Comparison of ENCODE assay signal across 1 cellular context in genomic region chr5:177390363-177391300, GRCh38.
TF ChIP-seq lines count a peak whose summit lies in the region.

No MANE protein-coding gene starts in this region.

TF ChIP-seq in K562, 482 proteins besides CTCF, POLR2A, EP300 and RAD21 (continues in another document):
- TF ChIP-seq E2F4 (CRISPR knock-in tag; IDR thresholded peaks at IDR 0.05; ENCODE audit: low read depth) (0 out of 2 replicates have a peak, but pooled peaks have one; percentile 35), STAT5B (CRISPR knock-in tag; IDR thresholded peaks at IDR 0.05) (no peak), ZNF24 (IDR thresholded peaks at IDR 0.05) (0 out of 2 replicates have a peak, but pooled peaks have one; percentile 9), FOXK2 (conservative IDR thresholded peaks at IDR 0.05 in 1 of 2, IDR thresholded peaks at IDR 0.05 in 1 of 2; ENCODE audit: low read depth in 2 of 2) (peak; percentile 83 to 86), ZNF316 (IDR thresholded peaks at IDR 0.05) (no peak), MYC (IDR thresholded peaks at IDR 0.05; ENCODE audit: low read depth, low read length) (peak; percentile 97), MYC (CRISPR knock-in tag; IDR thresholded peaks at IDR 0.05; ENCODE audit: borderline replicate concordance, low read depth) (no peak), NFYB (IDR thresholded peaks at IDR 0.05; ENCODE audit: extremely low read depth, insufficient read length) (no peak), CBX2 (IDR thresholded peaks at IDR 0.05; ENCODE audit: insufficient read depth, low read length, poor library complexity, severe bottlenecking) (no peak), GTF2F1 (IDR thresholded peaks at IDR 0.05; ENCODE audit: low read depth, low read length) (no peak), GABPB1 (CRISPR knock-in tag; IDR thresholded peaks at IDR 0.05) (0 out of 2 replicates have a peak, but pooled peaks have one; percentile 41), MEIS2 (IDR thresholded peaks at IDR 0.05; ENCODE audit: partially characterized antibody) (no peak), HMGN3 (IDR thresholded peaks at IDR 0.05; ENCODE audit: borderline replicate concordance, extremely low read depth, insufficient read length, low read depth, low read length) (no peak), PURB (CRISPR knock-in tag; IDR thresholded peaks at IDR 0.05; ENCODE audit: low read depth) (no peak), ZNF699 (CRISPR knock-in tag; IDR thresholded peaks at IDR 0.05; ENCODE audit: insufficient replicate concordance) (no peak), ZNF232 (CRISPR knock-in tag; IDR thresholded peaks at IDR 0.05) (no peak), RB1 (IDR thresholded peaks at IDR 0.05; ENCODE audit: low read depth) (peak; percentile 39; the same call in 1 of the 2 replicates), ZNF384 (IDR thresholded peaks at IDR 0.05; ENCODE audit: low read depth, low read length) (no peak), L3MBTL2 (IDR thresholded peaks at IDR 0.05) (peak; percentile 93), THRAP3 (IDR thresholded peaks at IDR 0.05; ENCODE audit: borderline replicate concordance) (no peak), SMC3 (conservative IDR thresholded peaks at IDR 0.05; ENCODE audit: insufficient read depth, low read depth, low read length) (peak; percentile 90), ARID4B (CRISPR knock-in tag; IDR thresholded peaks at IDR 0.05) (peak; percentile 49), CEBPB (tag; IDR thresholded peaks at IDR 0.05) (no peak), MAX (CRISPR knock-in tag; IDR thresholded peaks at IDR 0.05) (peak; percentile 94), GABPA (tag; conservative IDR thresholded peaks at IDR 0.05; ENCODE audit: low read depth) (no peak), C11orf30 (IDR thresholded peaks at IDR 0.05; ENCODE audit: low read depth) (no peak), ZEB2 (IDR thresholded peaks at IDR 0.05) (peak; percentile 45; the same call in 1 of the 2 replicates), YY1 (IDR thresholded peaks at IDR 0.05; ENCODE audit: borderline replicate concordance in 1 of 3, control insufficient read depth in 1 of 3, extremely low read depth in 1 of 3, insufficient read depth in 3 of 3, insufficient read length in 1 of 3, insufficient replicate concordance in 2 of 3, low read depth in 1 of 3, low read length in 2 of 3) (peak in 1 of 3 experiments; percentile 42), EP400 (IDR thresholded peaks at IDR 0.05) (peak; percentile 85), TFAP4 (CRISPR knock-in tag; IDR thresholded peaks at IDR 0.05; ENCODE audit: borderline replicate concordance) (peak; percentile 91), BDP1 (IDR thresholded peaks at IDR 0.05; ENCODE audit: insufficient read depth, insufficient read length) (no peak), TEAD2 (tag; IDR thresholded peaks at IDR 0.05) (no peak)
- TF ChIP-seq, protein P1, sequence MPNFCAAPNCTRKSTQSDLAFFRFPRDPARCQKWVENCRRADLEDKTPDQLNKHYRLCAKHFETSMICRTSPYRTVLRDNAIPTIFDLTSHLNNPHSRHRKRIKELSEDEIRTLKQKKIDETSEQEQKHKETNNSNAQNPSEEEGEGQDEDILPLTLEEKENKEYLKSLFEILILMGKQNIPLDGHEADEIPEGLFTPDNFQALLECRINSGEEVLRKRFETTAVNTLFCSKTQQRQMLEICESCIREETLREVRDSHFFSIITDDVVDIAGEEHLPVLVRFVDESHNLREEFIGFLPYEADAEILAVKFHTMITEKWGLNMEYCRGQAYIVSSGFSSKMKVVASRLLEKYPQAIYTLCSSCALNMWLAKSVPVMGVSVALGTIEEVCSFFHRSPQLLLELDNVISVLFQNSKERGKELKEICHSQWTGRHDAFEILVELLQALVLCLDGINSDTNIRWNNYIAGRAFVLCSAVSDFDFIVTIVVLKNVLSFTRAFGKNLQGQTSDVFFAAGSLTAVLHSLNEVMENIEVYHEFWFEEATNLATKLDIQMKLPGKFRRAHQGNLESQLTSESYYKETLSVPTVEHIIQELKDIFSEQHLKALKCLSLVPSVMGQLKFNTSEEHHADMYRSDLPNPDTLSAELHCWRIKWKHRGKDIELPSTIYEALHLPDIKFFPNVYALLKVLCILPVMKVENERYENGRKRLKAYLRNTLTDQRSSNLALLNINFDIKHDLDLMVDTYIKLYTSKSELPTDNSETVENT (CRISPR knock-in tag; IDR thresholded peaks at IDR 0.05): no peak
- TF ChIP-seq, protein P2, sequence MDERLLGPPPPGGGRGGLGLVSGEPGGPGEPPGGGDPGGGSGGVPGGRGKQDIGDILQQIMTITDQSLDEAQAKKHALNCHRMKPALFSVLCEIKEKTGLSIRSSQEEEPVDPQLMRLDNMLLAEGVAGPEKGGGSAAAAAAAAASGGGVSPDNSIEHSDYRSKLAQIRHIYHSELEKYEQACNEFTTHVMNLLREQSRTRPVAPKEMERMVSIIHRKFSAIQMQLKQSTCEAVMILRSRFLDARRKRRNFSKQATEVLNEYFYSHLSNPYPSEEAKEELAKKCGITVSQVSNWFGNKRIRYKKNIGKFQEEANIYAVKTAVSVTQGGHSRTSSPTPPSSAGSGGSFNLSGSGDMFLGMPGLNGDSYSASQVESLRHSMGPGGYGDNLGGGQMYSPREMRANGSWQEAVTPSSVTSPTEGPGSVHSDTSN (CRISPR knock-in tag; IDR thresholded peaks at IDR 0.05; ENCODE audit: low read depth): no peak
- TF ChIP-seq, protein P2 (tag; conservative IDR thresholded peaks at IDR 0.05; ENCODE audit: low read depth): no peak
- TF ChIP-seq, protein P3, sequence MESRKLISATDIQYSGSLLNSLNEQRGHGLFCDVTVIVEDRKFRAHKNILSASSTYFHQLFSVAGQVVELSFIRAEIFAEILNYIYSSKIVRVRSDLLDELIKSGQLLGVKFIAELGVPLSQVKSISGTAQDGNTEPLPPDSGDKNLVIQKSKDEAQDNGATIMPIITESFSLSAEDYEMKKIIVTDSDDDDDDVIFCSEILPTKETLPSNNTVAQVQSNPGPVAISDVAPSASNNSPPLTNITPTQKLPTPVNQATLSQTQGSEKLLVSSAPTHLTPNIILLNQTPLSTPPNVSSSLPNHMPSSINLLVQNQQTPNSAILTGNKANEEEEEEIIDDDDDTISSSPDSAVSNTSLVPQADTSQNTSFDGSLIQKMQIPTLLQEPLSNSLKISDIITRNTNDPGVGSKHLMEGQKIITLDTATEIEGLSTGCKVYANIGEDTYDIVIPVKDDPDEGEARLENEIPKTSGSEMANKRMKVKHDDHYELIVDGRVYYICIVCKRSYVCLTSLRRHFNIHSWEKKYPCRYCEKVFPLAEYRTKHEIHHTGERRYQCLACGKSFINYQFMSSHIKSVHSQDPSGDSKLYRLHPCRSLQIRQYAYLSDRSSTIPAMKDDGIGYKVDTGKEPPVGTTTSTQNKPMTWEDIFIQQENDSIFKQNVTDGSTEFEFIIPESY (CRISPR knock-in tag; IDR thresholded peaks at IDR 0.05): peak; percentile 32; the same call in 1 of the 2 replicates
- TF ChIP-seq, protein P4, sequence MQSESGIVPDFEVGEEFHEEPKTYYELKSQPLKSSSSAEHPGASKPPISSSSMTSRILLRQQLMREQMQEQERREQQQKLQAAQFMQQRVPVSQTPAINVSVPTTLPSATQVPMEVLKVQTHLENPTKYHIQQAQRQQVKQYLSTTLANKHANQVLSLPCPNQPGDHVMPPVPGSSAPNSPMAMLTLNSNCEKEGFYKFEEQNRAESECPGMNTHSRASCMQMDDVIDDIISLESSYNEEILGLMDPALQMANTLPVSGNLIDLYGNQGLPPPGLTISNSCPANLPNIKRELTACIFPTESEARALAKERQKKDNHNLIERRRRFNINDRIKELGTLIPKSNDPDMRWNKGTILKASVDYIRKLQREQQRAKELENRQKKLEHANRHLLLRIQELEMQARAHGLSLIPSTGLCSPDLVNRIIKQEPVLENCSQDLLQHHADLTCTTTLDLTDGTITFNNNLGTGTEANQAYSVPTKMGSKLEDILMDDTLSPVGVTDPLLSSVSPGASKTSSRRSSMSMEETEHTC (IDR thresholded peaks at IDR 0.05): 0 out of 2 replicates have a peak, but pooled peaks have one; percentile 51
- TF ChIP-seq, protein P5, sequence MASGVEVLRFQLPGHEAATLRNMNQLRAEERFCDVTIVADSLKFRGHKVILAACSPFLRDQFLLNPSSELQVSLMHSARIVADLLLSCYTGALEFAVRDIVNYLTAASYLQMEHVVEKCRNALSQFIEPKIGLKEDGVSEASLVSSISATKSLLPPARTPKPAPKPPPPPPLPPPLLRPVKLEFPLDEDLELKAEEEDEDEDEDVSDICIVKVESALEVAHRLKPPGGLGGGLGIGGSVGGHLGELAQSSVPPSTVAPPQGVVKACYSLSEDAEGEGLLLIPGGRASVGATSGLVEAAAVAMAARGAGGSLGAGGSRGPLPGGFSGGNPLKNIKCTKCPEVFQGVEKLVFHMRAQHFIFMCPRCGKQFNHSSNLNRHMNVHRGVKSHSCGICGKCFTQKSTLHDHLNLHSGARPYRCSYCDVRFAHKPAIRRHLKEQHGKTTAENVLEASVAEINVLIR (CRISPR knock-in tag; IDR thresholded peaks at IDR 0.05): no peak
- TF ChIP-seq, protein P6, sequence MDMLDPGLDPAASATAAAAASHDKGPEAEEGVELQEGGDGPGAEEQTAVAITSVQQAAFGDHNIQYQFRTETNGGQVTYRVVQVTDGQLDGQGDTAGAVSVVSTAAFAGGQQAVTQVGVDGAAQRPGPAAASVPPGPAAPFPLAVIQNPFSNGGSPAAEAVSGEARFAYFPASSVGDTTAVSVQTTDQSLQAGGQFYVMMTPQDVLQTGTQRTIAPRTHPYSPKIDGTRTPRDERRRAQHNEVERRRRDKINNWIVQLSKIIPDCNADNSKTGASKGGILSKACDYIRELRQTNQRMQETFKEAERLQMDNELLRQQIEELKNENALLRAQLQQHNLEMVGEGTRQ (CRISPR knock-in tag; IDR thresholded peaks at IDR 0.05): peak; percentile 80
